Comparison of ENCODE assay signal across 8 cellular contexts in genomic region chr5:181159286-181160143, GRCh38. TPM values are rescaled to one million over a fixed set of nuclear protein-coding genes. Genes with fewer than 3 reads are reported as not detected.
A peak's percentile ranks its signal among the peaks of the same experiment; 100 is the strongest.
DNase-seq lines count a peak whose midpoint lies in the region; ATAC-seq, FAIRE-seq and TF ChIP-seq lines count a peak whose summit lies in the region.

No MANE protein-coding gene starts in this region.

- no peaks in the 10 kb centered on the region for H3K4me1 ChIP-seq in pancreas
- peaks cover 0 to 23% (median 2%) of the 10 kb centered on the region in 4 donors for H3K4me1 ChIP-seq in tibial nerve

- FAIRE-seq in H54 (lab: Jason Lieb, UNC) (no peak), frontal cortex (lab: Jason Lieb, UNC) (no peak), pancreas (lab: Jason Lieb, UNC) (no peak)

- intact Hi-C loops in pancreas (cut with DNase I) = loop anchor here in 1 of 3 donors (10.0 kb wide), 2 partner anchors 295 to 375 kb away; partner anchors contain the start of gene ZFP62

- no peaks in the 10 kb centered on the region for H3K36me3 ChIP-seq in pancreas
- no peaks in the 10 kb centered on the region for H3K36me3 ChIP-seq in tibial nerve

- no peak overlapping the region for H3K27ac ChIP-seq in pancreas
- peak overlapping the region; percentile 77 to 94 (median 84) for H3K27ac ChIP-seq in tibial nerve

- peak; percentile 75 to 86 (median 79) for TF ChIP-seq CTCF in pancreas (IDR thresholded peaks at IDR 0.05)
- peak; percentile 78 to 89 (median 85) for TF ChIP-seq CTCF in tibial nerve (IDR thresholded peaks at IDR 0.05)

- no peak for TF ChIP-seq EP300 in tibial nerve (IDR thresholded peaks at IDR 0.05)

- ATAC-seq in pancreas = peak; percentile 93 to 99 (median 97)

- TF ChIP-seq POLR2A in H54 (IDR thresholded peaks at IDR 0.05; ENCODE audit: low read depth, low read length) = no peak
- TF ChIP-seq POLR2A in tibial nerve (IDR thresholded peaks at IDR 0.05) = no peak

- 45 to 46% methylated on average over 19 to 20 of the region's 20 CpGs for WGBS in pancreas, 2 donors
- WGBS in tibial nerve, 2 donors = 52% methylated on average over 20 of the region's 20 CpGs

- H3K27me3 ChIP-seq in pancreas (peaks cover 0 to 3% (median 0%) of the 10 kb centered on the region in 4 donors), tibial nerve (peaks cover 0 to 9% of the 10 kb centered on the region in 2 donors)

- peak; percentile 86 for DNase-seq in ELR (ENCODE audit: low read depth)
- DNase-seq in H54 (ENCODE audit: insufficient read length, low spot score) = peak; percentile 74
- peak; percentile 84 for DNase-seq in LoVo (ENCODE audit: low spot score)
- DNase-seq in SHP77 treated with DMSO at 0.1 percent for 48 hours (lab: John Stamatoyannopoulos, UW) = peak; percentile 25
- peak; percentile 97 for DNase-seq in activated effector memory CD4-positive, alpha-beta T cell treated with anti-CD3 and anti-CD28 coated beads, Interleukin-2, amount 50 U/mL, for 16 hours
- DNase-seq in frontal cortex (ENCODE audit: low spot score in 2 of 2) = peak; percentile 73 to 82
- DNase-seq in pancreas = peak; percentile 66 to 99 (median 88)
- peak; percentile 84 to 98 for DNase-seq in tibial nerve (ENCODE audit: low spot score in 2 of 2)

- H3K9me3 ChIP-seq in pancreas (no peaks in the 10 kb centered on the region), tibial nerve (no peaks in the 10 kb centered on the region)

- H3K4me3 ChIP-seq in pancreas = no peak overlapping the region
- H3K4me3 ChIP-seq in tibial nerve = no peak overlapping the region

RNA-seq across cellular contexts. Expression of gene OR2V2, which starts 12.1 kb away (rescaled TPM):
- total RNA-seq in frontal cortex = not detected
- total RNA-seq in pancreas = not detected
- not detected for polyA plus RNA-seq in pancreas
- total RNA-seq in tibial nerve = not detected

RNA-seq across cellular contexts. Expression of gene OR2V1, which starts 28.5 kb away (rescaled TPM):
- not detected for total RNA-seq in frontal cortex
- total RNA-seq in pancreas = not detected
- not detected for polyA plus RNA-seq in pancreas
- not detected for total RNA-seq in tibial nerve

RNA-seq across cellular contexts. Expression of gene TRIM7, which starts 45.5 kb away (rescaled TPM):
- total RNA-seq in frontal cortex (2.0 TPM), pancreas (10 to 100 TPM in 1 of 6 donors, 1 to 10 TPM in 5; 1.9 to 11.1 (median 3.9) TPM), tibial nerve (10 to 100 TPM in 3 of 4 donors, 1 to 10 TPM in 1; 3.7 to 12.1 (median 10.6) TPM)
- 1 to 10 TPM; 2.4 to 3.0 TPM for polyA plus RNA-seq in pancreas

Comparison
In these comparisons a context has a peak if more than half of its experiments do, and no peak if none do; other contexts are left out.
1. DNase-seq: peak in every context shown above with its lines; median percentile 97 in activated effector memory CD4-positive, alpha-beta T cell treated with anti-CD3 and anti-CD28 coated beads, Interleukin-2, amount 50 U/mL, for 16 hours; 91 in tibial nerve; 88 in pancreas; 86 in ELR; 84 in LoVo; 78 in frontal cortex; 74 in H54; 25 in SHP77 treated with DMSO at 0.1 percent for 48 hours.
2. H3K27ac ChIP-seq: peak in tibial nerve (4 of 4); none in pancreas (0 of 4).